ENCODE assay signal across 8 cellular contexts in genomic region chr9:134066923-134067851, GRCh38. TPM values are rescaled to one million over a fixed set of nuclear protein-coding genes. Genes with fewer than 3 reads are reported as not detected.
DNase-seq lines count a peak whose midpoint lies in the region; ATAC-seq, FAIRE-seq and TF ChIP-seq lines count a peak whose summit lies in the region.

No MANE protein-coding gene starts in this region.

- no peak for TF ChIP-seq CTCF in GM06990 (IDR thresholded peaks at IDR 0.05; ENCODE audit: insufficient read depth, low read length, poor library complexity, severe bottlenecking)
- no peak for TF ChIP-seq CTCF in foreskin fibroblast (IDR thresholded peaks at IDR 0.05; ENCODE audit: low read depth, low read length)
- no peak for TF ChIP-seq CTCF in osteoblast (IDR thresholded peaks at IDR 0.05; ENCODE audit: extremely low read depth, low read depth, low read length)

- peaks cover 15% of the 10 kb centered on the region for H3K4me1 ChIP-seq in osteoblast (ENCODE audit: insufficient read depth, low read length)

- H3K36me3 ChIP-seq in GM06990 (ENCODE audit: control insufficient read depth, insufficient read depth, low read length) (no peaks in the 10 kb centered on the region), osteoblast (ENCODE audit: insufficient read depth, low read length) (no peaks in the 10 kb centered on the region)

- H3K27ac ChIP-seq in osteoblast (ENCODE audit: low read depth, low read length), result peak overlapping the region; percentile 62

- peaks cover 7% of the 10 kb centered on the region for H3K27me3 Mint-ChIP-seq in activated T-helper 17 cell treated with anti-CD3 and anti-CD28 coated beads, Interleukin-2, amount 50 U/mL, for 72 hours

- TF ChIP-seq POLR2A in H54 (IDR thresholded peaks at IDR 0.05; ENCODE audit: low read depth, low read length), result no peak

- H3K9me3 ChIP-seq in osteoblast (ENCODE audit: low read depth, low read length), result no peaks in the 10 kb centered on the region

- H3K4me1 Mint-ChIP-seq in activated T-helper 17 cell treated with anti-CD3 and anti-CD28 coated beads, Interleukin-2, amount 50 U/mL, for 72 hours, result peaks cover 12% of the 10 kb centered on the region

- H3K4me3 ChIP-seq in GM06990 (replicated peaks; ENCODE audit: low read depth, low read length) (peak overlapping the region; percentile 82), foreskin fibroblast (ENCODE audit: low read depth in 1 of 2, low read length in 2 of 2) (peak overlapping the region; percentile 61 to 79), osteoblast (ENCODE audit: insufficient read depth, low read length) (peak overlapping the region; percentile 87)

- H3K36me3 Mint-ChIP-seq in activated T-helper 17 cell treated with anti-CD3 and anti-CD28 coated beads, Interleukin-2, amount 50 U/mL, for 72 hours (ENCODE audit: low read depth), result no peaks in the 10 kb centered on the region

- H3K27ac Mint-ChIP-seq in activated T-helper 17 cell treated with anti-CD3 and anti-CD28 coated beads, Interleukin-2, amount 50 U/mL, for 72 hours, result no peak overlapping the region

- H2AFZ ChIP-seq in osteoblast (ENCODE audit: low read length), result peak overlapping the region; percentile 29

- FAIRE-seq in H54 (lab: Jason Lieb, UNC), result no peak

- H3K4me3 Mint-ChIP-seq in activated T-helper 17 cell treated with anti-CD3 and anti-CD28 coated beads, Interleukin-2, amount 50 U/mL, for 72 hours, result peak overlapping the region; percentile 89

- ATAC-seq in activated T-helper 17 cell treated with anti-CD3 and anti-CD28 coated beads, Interleukin-2, amount 50 U/mL, for 72 hours (replicated peaks), result peak; percentile 1

- H3K27me3 ChIP-seq in GM06990 (replicated peaks; ENCODE audit: control insufficient read depth, insufficient read depth, low read length) (peaks cover 2% of the 10 kb centered on the region; the same call in 1 of the 2 replicates), osteoblast (ENCODE audit: insufficient read depth, low read length) (peaks cover 27% of the 10 kb centered on the region)

- peak overlapping the region; percentile 99 for H3K4me2 ChIP-seq in osteoblast (ENCODE audit: insufficient read depth, low read length)

- H3K9me3 Mint-ChIP-seq in activated T-helper 17 cell treated with anti-CD3 and anti-CD28 coated beads, Interleukin-2, amount 50 U/mL, for 72 hours, result no peaks in the 10 kb centered on the region

- H4K20me1 ChIP-seq in osteoblast (ENCODE audit: insufficient read depth, low read length), result peaks cover 33% of the 10 kb centered on the region

- peak; percentile 56 for DNase-seq in GM06990 (ENCODE audit: extremely low read depth, insufficient read length)
- peak; percentile 63 for DNase-seq in H54 (ENCODE audit: insufficient read length, low spot score)
- peak; percentile 6 for DNase-seq in NCI-H1417 treated with DMSO at 0.1 percent for 48 hours (lab: John Stamatoyannopoulos, UW)
- peak; percentile 16 to 58 for DNase-seq in foreskin fibroblast
- peak; percentile 94 for DNase-seq in osteoblast (ENCODE audit: insufficient read length, low spot score, missing footprints)
- no peak for DNase-seq in LoVo (ENCODE audit: low spot score)
- DNase-seq in cerebellar nuclear complex (lab: John Stamatoyannopoulos, UW), result no peak

- H3K79me2 ChIP-seq in osteoblast (ENCODE audit: insufficient read depth, low read length), result peaks cover 47% of the 10 kb centered on the region

RNA-seq across cellular contexts. Expression of gene BRD3, which starts 0.6 kb away (rescaled TPM):
- total RNA-seq in activated T-helper 17 cell treated with anti-CD3 and anti-CD28 coated beads, Interleukin-2, amount 50 U/mL, for 72 hours, result 10 to 100 TPM in 1 of 2 donors, 1 to 10 TPM in 1; 8.4 to 10.6 TPM
- 6.9 and 10.9 TPM in 2 replicates for total RNA-seq in osteoblast

RNA-seq across cellular contexts. Expression of gene BRD3OS, which starts 41.9 kb away (rescaled TPM):
- total RNA-seq in activated T-helper 17 cell treated with anti-CD3 and anti-CD28 coated beads, Interleukin-2, amount 50 U/mL, for 72 hours, result 10 to 100 TPM in 1 of 2 donors, 1 to 10 TPM in 1; 8.5 to 12.5 TPM
- total RNA-seq in osteoblast, result 23.0 and 26.1 TPM in 2 replicates

Comparison
In these comparisons a context has a peak if more than half of its experiments do, and no peak if none do; other contexts are left out.
1. DNase-seq: peak in GM06990 (single experiment), H54 (single experiment), NCI-H1417 treated with DMSO at 0.1 percent for 48 hours (single experiment), foreskin fibroblast (2 of 2) and osteoblast (single experiment); none in LoVo (single experiment) and cerebellar nuclear complex (0 of 2).
2. Peak in every context shown above with its lines, with median percentiles within 50 percentile points of each other: H3K4me3 ChIP-seq.